Comparison of ENCODE assay signal across 8 cellular contexts in genomic region chr5:79025054-79025465, GRCh38. TPM values are rescaled to one million over a fixed set of nuclear protein-coding genes. Genes with fewer than 3 reads are reported as not detected.
DNase-seq lines count a peak whose midpoint lies in the region; ATAC-seq and TF ChIP-seq lines count a peak whose summit lies in the region.

No MANE protein-coding gene starts in this region.

- H3K27ac Mint-ChIP-seq in activated naive CD8-positive, alpha-beta T cell treated with anti-CD3 and anti-CD28 coated beads, Interleukin-2, amount 10 ng/mL, durations not matched to agents 7 days and 5 days, result no peak overlapping the region

- no peaks in the 10 kb centered on the region for H3K9me3 ChIP-seq in heart right ventricle
- no peaks in the 10 kb centered on the region for H3K9me3 ChIP-seq in prostate gland
- H3K9me3 ChIP-seq in aorta (ENCODE audit: control insufficient read depth, low read length), result no peaks in the 10 kb centered on the region

- TF ChIP-seq POLR2A in prostate gland (IDR thresholded peaks at IDR 0.05), result no peak

- peak overlapping the region; percentile 70 for H3K4me3 Mint-ChIP-seq in activated naive CD8-positive, alpha-beta T cell treated with anti-CD3 and anti-CD28 coated beads, Interleukin-2, amount 10 ng/mL, durations not matched to agents 7 days and 5 days

- H3K36me3 ChIP-seq in heart right ventricle, result no peaks in the 10 kb centered on the region
- H3K36me3 ChIP-seq in prostate gland, result no peaks in the 10 kb centered on the region
- no peaks in the 10 kb centered on the region for H3K36me3 ChIP-seq in aorta (ENCODE audit: control insufficient read depth in 1 of 2, insufficient read depth in 2 of 2, low read length in 1 of 2)

- TF ChIP-seq CTCF in heart right ventricle (IDR thresholded peaks at IDR 0.05) (peak; percentile 93 to 98 (median 97)), prostate gland (IDR thresholded peaks at IDR 0.05) (peak; percentile 84 to 94 (median 89))

- H3K4me1 Mint-ChIP-seq in activated naive CD8-positive, alpha-beta T cell treated with anti-CD3 and anti-CD28 coated beads, Interleukin-2, amount 10 ng/mL, durations not matched to agents 7 days and 5 days, result peaks cover 9% of the 10 kb centered on the region

- no peaks in the 10 kb centered on the region for H3K9me3 Mint-ChIP-seq in activated naive CD8-positive, alpha-beta T cell treated with anti-CD3 and anti-CD28 coated beads, Interleukin-2, amount 10 ng/mL, durations not matched to agents 7 days and 5 days

- no peak for ATAC-seq in activated naive CD8-positive, alpha-beta T cell treated with anti-CD3 and anti-CD28 coated beads, Interleukin-2, amount 10 ng/mL, durations not matched to agents 7 days and 5 days (ENCODE audit: low read depth)
- peak in 6 of 8 donors; percentile 55 to 68 (median 60) for ATAC-seq in heart right ventricle
- ATAC-seq in aorta (ENCODE audit: low FRiP score), result peak; percentile 88
- no peak for ATAC-seq in GM19455 (IDR thresholded peaks at IDR 0.05; ENCODE audit: unreplicated experiment)

- 4 to 9% methylated on average over 13 of the region's 13 CpGs for WGBS in heart right ventricle, 2 donors
- 6% methylated on average over 13 of the region's 13 CpGs for WGBS in prostate gland
- WGBS in aorta, 2 donors, result 3% methylated on average over 13 of the region's 13 CpGs

- H3K27ac ChIP-seq in heart right ventricle, result no peak overlapping the region
- H3K27ac ChIP-seq in prostate gland, result no peak overlapping the region
- no peak overlapping the region for H3K27ac ChIP-seq in aorta (ENCODE audit: low read depth in 1 of 2, low read length in 2 of 2)

- peaks cover 0 to 19% (median 8%) of the 10 kb centered on the region in 9 donors for H3K4me1 ChIP-seq in heart right ventricle
- H3K4me1 ChIP-seq in prostate gland (replicated peaks), result no peaks in the 10 kb centered on the region
- peaks cover 0 to 2% of the 10 kb centered on the region in 2 donors for H3K4me1 ChIP-seq in aorta (ENCODE audit: control insufficient read depth in 1 of 2, insufficient read depth in 2 of 2, low read length in 2 of 2)

- DNase-seq in DMS114 treated with DMSO at 0.1 percent for 48 hours (lab: John Stamatoyannopoulos, UW; ENCODE audit: unreplicated experiment), result peak; percentile 65
- DNase-seq in Kasumi-1 (lab: John Stamatoyannopoulos, UW), result peak; percentile 71 to 74
- peak; percentile 71 for DNase-seq in SK-MEL-5 (ENCODE audit: low read depth, low spot score)
- DNase-seq in activated naive CD8-positive, alpha-beta T cell treated with anti-CD3 and anti-CD28 coated beads, Interleukin-2, amount 10 ng/mL, durations not matched to agents 7 days and 5 days, result peak; percentile 68
- peak; percentile 53 to 59 for DNase-seq in heart right ventricle
- DNase-seq in prostate gland (ENCODE audit: low spot score), result peak; percentile 11
- DNase-seq in aorta, result peak; percentile 71 to 89

- H3K4me3 ChIP-seq in heart right ventricle (peak overlapping the region in 9 of 10 donors; percentile 12 to 48 (median 38)), prostate gland (no peak overlapping the region), aorta (ENCODE audit: low read length in 2 of 2) (peak overlapping the region in 1 of 2 donors; percentile 29)

- in situ Hi-C loops in SK-MEL-5 (cut with HindIII; ENCODE audit: low pct_unique_long_range_greater_than_20kb, low sequenced_read_pairs), result no loop called here

- intact Hi-C loops in heart right ventricle (cut with DNase I) (loop anchor here in 9 of 10 donors (1.0 to 10.0 kb wide), 10 partner anchors 82 to 1060 kb away; partner anchors contain the start of gene BHMT (in 2 of the 9)), prostate gland (cut with DNase I) (loop anchor here (1.0 kb wide), 1 partner anchor 108 kb away; no protein-coding TSS in a partner anchor), aorta (cut with DNase I) (loop anchor here (1.0 kb wide), 1 partner anchor 108 kb away; no protein-coding TSS in a partner anchor)

- H3K27me3 ChIP-seq in heart right ventricle, result peaks cover 0 to 13% (median 0%) of the 10 kb centered on the region in 7 donors
- H3K27me3 ChIP-seq in prostate gland (replicated peaks; ENCODE audit: insufficient read depth), result no peaks in the 10 kb centered on the region
- H3K27me3 ChIP-seq in aorta (ENCODE audit: control insufficient read depth in 1 of 2, insufficient read depth in 2 of 2, low read length in 1 of 2), result no peaks in the 10 kb centered on the region

- POLR2A ChIA-PET in activated naive CD8-positive, alpha-beta T cell treated with anti-CD3 and anti-CD28 coated beads, Interleukin-2, amount 10 ng/mL, durations not matched to agents 7 days and 5 days (lab: Charles Lee), result no interaction called here

- peaks cover 52% of the 10 kb centered on the region for H3K27me3 Mint-ChIP-seq in activated naive CD8-positive, alpha-beta T cell treated with anti-CD3 and anti-CD28 coated beads, Interleukin-2, amount 10 ng/mL, durations not matched to agents 7 days and 5 days

- no peaks in the 10 kb centered on the region for H3K36me3 Mint-ChIP-seq in activated naive CD8-positive, alpha-beta T cell treated with anti-CD3 and anti-CD28 coated beads, Interleukin-2, amount 10 ng/mL, durations not matched to agents 7 days and 5 days

RNA-seq across cellular contexts. Expression of gene ARSB, which starts 40.0 kb away (rescaled TPM):
- total RNA-seq in SK-MEL-5 (2014; rRNA removed; shearing (Covaris generic)), result 25.7 and 26.5 TPM in 2 replicates
- polyA plus RNA-seq in SK-MEL-5 (2015; cell fraction: cytosol; rRNA removed), result 31.7 and 41.4 TPM in 2 replicates
- 5.1 and 8.4 TPM in 2 replicates for polyA plus RNA-seq in SK-MEL-5 (2015; cell fraction: nucleus; rRNA removed)
- total RNA-seq in activated naive CD8-positive, alpha-beta T cell treated with anti-CD3 and anti-CD28 coated beads, Interleukin-2, amount 10 ng/mL, durations not matched to agents 7 days and 5 days, result 1 to 10 TPM; 6.3 to 7.4 TPM
- total RNA-seq in heart right ventricle (10 to 100 TPM; 10.1 to 21.4 (median 14.8) TPM), prostate gland (10 to 100 TPM in 1 of 2 donors, 1 to 10 TPM in 1; 5.4 to 14.9 TPM), aorta (10 to 100 TPM; 16.2 to 17.2 TPM)
- polyA plus RNA-seq in heart right ventricle (1 to 10 TPM; 1.7 to 3.5 TPM), aorta (1 to 10 TPM; 3.5 to 7.9 TPM)

RNA-seq across cellular contexts. Expression of gene DMGDH, which starts 44.4 kb away (rescaled TPM):
- total RNA-seq in SK-MEL-5 (2014; rRNA removed; shearing (Covaris generic)), result not detected in 2 replicates
- polyA plus RNA-seq in SK-MEL-5 (2015; cell fraction: cytosol; rRNA removed), result not detected in 2 replicates
- polyA plus RNA-seq in SK-MEL-5 (2015; cell fraction: nucleus; rRNA removed), result not detected in 2 replicates
- under 1 TPM in 1 of 2 experiments, not detected in 1; 0.67 TPM for total RNA-seq in activated naive CD8-positive, alpha-beta T cell treated with anti-CD3 and anti-CD28 coated beads, Interleukin-2, amount 10 ng/mL, durations not matched to agents 7 days and 5 days
- 1 to 10 TPM; 1.1 to 3.4 (median 2.2) TPM for total RNA-seq in heart right ventricle
- under 1 TPM; 0.17 to 0.66 TPM for polyA plus RNA-seq in heart right ventricle
- total RNA-seq in prostate gland, result 1 to 10 TPM in 1 of 2 donors, under 1 TPM in 1; 0.77 to 9.9 TPM
- 1 to 10 TPM; 1.6 to 5.2 TPM for total RNA-seq in aorta
- 1 to 10 TPM in 1 of 2 donors, under 1 TPM in 1; 0.64 to 4.8 TPM for polyA plus RNA-seq in aorta

RNA-seq across cellular contexts. Expression of gene BHMT2, which starts 44.5 kb away (rescaled TPM):
- not detected in 2 replicates for total RNA-seq in SK-MEL-5 (2014; rRNA removed; shearing (Covaris generic))
- not detected in 2 replicates for polyA plus RNA-seq in SK-MEL-5 (2015; cell fraction: cytosol; rRNA removed)
- not detected in 2 replicates for polyA plus RNA-seq in SK-MEL-5 (2015; cell fraction: nucleus; rRNA removed)
- total RNA-seq in activated naive CD8-positive, alpha-beta T cell treated with anti-CD3 and anti-CD28 coated beads, Interleukin-2, amount 10 ng/mL, durations not matched to agents 7 days and 5 days, result not detected
- 10 to 100 TPM in 3 of 10 donors, 1 to 10 TPM in 7; 2.8 to 19.6 (median 8.4) TPM for total RNA-seq in heart right ventricle
- 1 to 10 TPM; 1.2 to 7.7 TPM for polyA plus RNA-seq in heart right ventricle
- total RNA-seq in prostate gland, result 1 to 10 TPM; 4.0 to 7.4 TPM
- total RNA-seq in aorta, result 10 to 100 TPM; 16.3 to 34.7 TPM
- 10 to 100 TPM; 17.2 to 22.7 TPM for polyA plus RNA-seq in aorta

Comparison
In these comparisons a context has a peak if more than half of its experiments do, and no peak if none do; other contexts are left out.
1. DNase-seq: peak in every context shown above with its lines; median percentile 80 in aorta; 72 in Kasumi-1; 71 in SK-MEL-5; 68 in activated naive CD8-positive, alpha-beta T cell treated with anti-CD3 and anti-CD28 coated beads, Interleukin-2, amount 10 ng/mL, durations not matched to agents 7 days and 5 days; 65 in DMS114 treated with DMSO at 0.1 percent for 48 hours; 56 in heart right ventricle; 11 in prostate gland.
2. ATAC-seq: peak in heart right ventricle (6 of 8) and aorta (single experiment); none in activated naive CD8-positive, alpha-beta T cell treated with anti-CD3 and anti-CD28 coated beads, Interleukin-2, amount 10 ng/mL, durations not matched to agents 7 days and 5 days (single experiment) and GM19455 (single experiment).
3. H3K4me3 ChIP-seq: peak in heart right ventricle (9 of 10); none in prostate gland (0 of 2).